8 cellular contexts compared by ENCODE assay signal in the genomic region with DNA sequence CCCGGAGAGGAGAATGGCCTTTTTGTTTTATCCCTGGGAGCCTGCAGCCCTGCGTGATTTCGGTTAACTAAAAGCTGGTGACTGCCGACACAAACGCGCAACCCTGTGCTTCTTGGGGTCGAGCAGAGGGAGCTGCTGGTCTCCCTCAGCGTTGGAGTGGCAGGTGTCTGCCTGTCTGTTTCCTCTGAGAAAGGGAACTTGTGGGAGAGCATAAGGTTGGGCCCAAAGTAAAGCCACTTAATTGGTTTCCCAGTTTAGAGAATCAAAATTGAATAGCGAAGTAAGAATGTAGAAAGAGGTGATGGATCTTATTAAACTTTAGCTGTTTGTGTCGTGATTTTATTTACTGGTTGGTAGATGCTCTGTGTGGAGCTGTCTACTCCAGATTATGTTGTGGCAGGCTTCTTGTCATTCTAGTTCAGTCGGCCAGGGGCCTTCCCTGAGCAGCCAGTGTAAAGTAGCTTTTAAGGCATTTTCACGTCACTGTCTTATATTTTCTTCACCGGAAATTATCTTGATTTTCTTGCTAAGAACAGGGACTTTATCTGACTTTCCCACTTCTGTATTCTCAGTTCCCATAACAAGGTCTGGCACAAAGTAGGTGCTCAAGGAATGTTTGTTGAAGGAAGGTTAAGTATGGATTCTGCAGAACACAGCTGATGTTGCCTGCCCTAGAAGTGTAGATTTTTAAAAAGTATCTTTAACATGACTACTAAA. TPM values are rescaled to one million over a fixed set of nuclear protein-coding genes. Genes with fewer than 3 reads are reported as not detected.
DNase-seq lines count a peak whose midpoint lies in the region; ATAC-seq and TF ChIP-seq lines count a peak whose summit lies in the region.

No MANE protein-coding gene starts in this region.

- DNase-seq in activated T-cell treated with anti-CD3 and anti-CD28 coated beads for 24 hours (ENCODE audit: low read depth) (peak; percentile 3), activated T-cell treated with anti-CD3 and anti-CD28 coated beads for 4 hours (no peak), foreskin keratinocyte (peak in 1 of 2 donors; percentile 1), renal cortical epithelial cell (ENCODE audit: low read depth) (peak; percentile 6), superior temporal gyrus (ENCODE audit: extremely low spot score) (no peak), GM19238 (ENCODE audit: insufficient read length, low spot score) (no peak)

- H3K27me3 ChIP-seq in foreskin keratinocyte: no peaks in the 10 kb centered on the region

- TF ChIP-seq CTCF in VCaP (conservative IDR thresholded peaks at IDR 0.05) (no peak), foreskin keratinocyte (conservative IDR thresholded peaks at IDR 0.05) (no peak)

- H3K27ac ChIP-seq in VCaP (peak overlapping the region; percentile 86), foreskin keratinocyte (peak overlapping the region; percentile 84)

- ATAC-seq in HG03060 (IDR thresholded peaks at IDR 0.05; ENCODE audit: low read depth, unreplicated experiment) (peak; percentile 4), foreskin keratinocyte (peak; percentile 12)

- peaks cover 3% of the 10 kb centered on the region for H3K4me1 ChIP-seq in foreskin keratinocyte

RNA-seq across cellular contexts. Expression of a gene that starts 0.7 kb away (rescaled TPM):
- total RNA-seq in foreskin keratinocyte (37.0 and 45.4 TPM in 2 replicates), renal cortical epithelial cell (20.7 and 33.1 TPM in 2 replicates)
- polyA plus RNA-seq in foreskin keratinocyte: 25.7 and 35.7 TPM in 2 replicates

RNA-seq across cellular contexts. Expression of a gene that starts 20.4 kb away (rescaled TPM):
- total RNA-seq in foreskin keratinocyte (not detected in 2 replicates), renal cortical epithelial cell (not detected in 2 replicates)
- not detected in 2 replicates for polyA plus RNA-seq in foreskin keratinocyte

Comparison
In these comparisons a context has a peak if more than half of its experiments do, and no peak if none do; other contexts are left out.
1. DNase-seq: peak in activated T-cell treated with anti-CD3 and anti-CD28 coated beads for 24 hours (single experiment) and renal cortical epithelial cell (single experiment); none in activated T-cell treated with anti-CD3 and anti-CD28 coated beads for 4 hours (single experiment), superior temporal gyrus (single experiment) and GM19238 (single experiment).